ENCODE assay signal across 28 cellular contexts in the genomic region with DNA sequence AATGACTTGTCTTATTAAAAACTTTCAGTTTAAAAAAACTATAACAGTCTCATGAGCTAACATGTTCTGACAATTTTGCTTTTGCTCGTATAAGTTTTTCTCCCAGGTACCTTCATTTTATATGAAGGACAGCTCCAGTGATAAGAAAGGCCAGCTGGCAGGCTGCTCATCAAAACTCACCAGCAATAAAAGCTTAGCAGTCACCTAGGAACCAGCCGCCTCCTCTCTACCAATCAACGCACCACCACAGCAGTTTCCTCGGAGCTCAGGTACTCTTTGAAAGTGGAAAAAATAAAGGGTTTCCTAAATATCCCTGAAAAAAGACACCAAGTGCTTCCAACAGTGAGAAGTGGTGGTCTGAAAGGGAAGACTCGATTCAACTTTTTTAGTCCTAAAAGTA.
"Had no signal": no experiment of that assay in that cellular context is flagged by ENCODE, and none has a peak within 500 bp of the region (broad histone marks: within the 10 kb centered on the region; RNA-seq: fewer than 3 reads in every experiment).

No MANE protein-coding gene starts in this region.

- H3K4me3 ChIP-seq: K562, Peyer's patch had no signal

- H3K36me3 ChIP-seq: brain microvascular endothelial cell, Peyer's patch had no signal

- DNase-seq: activated CD4-positive, alpha-beta T cell treated with anti-CD3 and anti-CD28 coated beads, Interleukin-2, amount 50 U/mL, for 4 hours; activated CD8-positive, alpha-beta T cell treated with anti-CD3 and anti-CD28 coated beads for 36 hours; activated effector memory CD4-positive, alpha-beta T cell treated with anti-CD3 and anti-CD28 coated beads, Interleukin-2, amount 50 U/mL, for 16 hours; activated naive CD4-positive, alpha-beta T cell; activated naive CD4-positive, alpha-beta T cell treated with anti-CD3 and anti-CD28 coated beads, Interleukin-2, amount 50 U/mL, for 16 hours; activated naive CD8-positive, alpha-beta T cell treated with anti-CD3 and anti-CD28 coated beads for 36 hours; activated T-cell treated with anti-CD3 and anti-CD28 coated beads, Interleukin-2, amount 50 U/mL, for 1 hour; activated T-cell treated with anti-CD3 and anti-CD28 coated beads, Interleukin-2, amount 50 U/mL, for 72 hours; amniotic stem cell; aorta; brain microvascular endothelial cell; NCI-H1092 treated with DMSO at 0.1 percent for 48 hours; NCI-H1417 treated with DMSO at 0.1 percent for 48 hours; NCI-H1930; NCI-H2081 treated with DMSO at 0.1 percent for 48 hours; NCI-H345; NCI-H526; NCI-H748 treated with DMSO at 0.1 percent for 48 hours; NK-92 treated with Interleukin-12 subunit alpha and Interleukin-12 subunit beta, amount 100 ng/mL, for 24 hours; PC-3; Peyer's patch; RPMI8226; SW 1271; T-helper 1 cell; T-helper 2 cell; T-helper 9 cell had no signal

- ATAC-seq: activated CD8-positive, alpha-beta T cell treated with anti-CD3 and anti-CD28 coated beads for 36 hours; activated T-cell treated with anti-CD3 and anti-CD28 coated beads, Interleukin-2, amount 50 U/mL, for 72 hours; activated T-helper 17 cell treated with anti-CD3 and anti-CD28 coated beads, Interleukin-2, amount 50 U/mL, for 72 hours; K562; PC-3 had no signal

- H3K4me1 ChIP-seq: Peyer's patch had no signal

- H3K9me3 ChIP-seq: Peyer's patch had no signal

- H3K27ac ChIP-seq: brain microvascular endothelial cell, Peyer's patch had no signal

- FAIRE-seq: K562 had no signal

- H3K27me3 ChIP-seq: brain microvascular endothelial cell, Peyer's patch had no signal
